ENCODE assay signal across 13 cellular contexts in the genomic region with DNA sequence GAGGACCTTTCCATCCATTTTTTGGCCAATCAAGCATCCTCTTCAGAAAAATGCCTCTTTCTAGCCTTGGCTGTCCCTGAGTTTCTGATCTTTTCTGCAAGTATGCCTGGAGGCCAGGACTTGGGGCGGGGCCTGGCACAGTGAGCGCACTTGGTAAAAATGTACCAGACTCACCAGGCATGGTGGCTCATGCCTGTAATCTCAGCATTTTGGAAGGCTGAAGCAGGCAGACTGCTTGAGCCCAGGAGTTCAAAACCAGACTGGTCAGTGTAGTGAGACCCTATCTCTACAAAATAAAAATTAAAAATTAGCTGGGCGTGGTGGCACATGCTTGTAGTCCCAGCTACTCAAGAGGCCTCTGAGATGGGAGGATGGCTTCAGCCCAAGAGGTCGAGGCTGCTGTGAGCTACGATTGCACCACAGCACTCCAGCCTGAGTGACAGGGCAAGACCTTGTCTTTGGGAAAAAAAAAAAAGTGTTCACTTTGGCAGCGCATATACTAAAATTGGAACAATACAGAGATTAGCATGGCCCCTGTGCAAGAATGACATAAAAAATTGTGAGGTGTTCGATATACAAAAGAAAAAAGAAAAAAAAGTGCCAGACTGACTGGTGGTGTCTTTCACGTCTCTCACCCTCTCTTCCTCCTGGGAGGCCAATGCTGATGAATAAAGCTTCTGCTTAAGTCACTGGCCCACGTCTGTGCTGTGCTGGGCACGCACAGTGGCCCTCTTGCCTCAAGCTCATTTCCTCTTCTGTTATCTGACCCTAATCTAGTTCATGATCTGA. TPM values are rescaled to one million over a fixed set of nuclear protein-coding genes. Genes with fewer than 3 reads are reported as not detected.
A peak's percentile ranks its signal among the peaks of the same experiment; 100 is the strongest.
DNase-seq lines count a peak whose midpoint lies in the region; ATAC-seq and TF ChIP-seq lines count a peak whose summit lies in the region.
"Had no signal": no experiment of that assay in that cellular context is flagged by ENCODE, and none has a peak within 500 bp of the region (broad histone marks: within the 10 kb centered on the region; RNA-seq: fewer than 3 reads in every experiment).

No MANE protein-coding gene starts in this region.

- H3K4me3 Mint-ChIP-seq in CD8-positive, alpha-beta T cell: no peak overlapping the region

- no peak overlapping the region for H3K9ac ChIP-seq in adipocyte (ENCODE audit: low read length)

- H3K36me3 ChIP-seq in CD8-positive, alpha-beta T cell (ENCODE audit: insufficient read depth, low read length): no peaks in the 10 kb centered on the region
- H3K36me3 ChIP-seq in adipocyte (ENCODE audit: control insufficient read depth, insufficient read depth, low read length, severe bottlenecking) (no peaks in the 10 kb centered on the region), prostate gland (no peaks in the 10 kb centered on the region), OCI-LY7 (ENCODE audit: insufficient read depth, low read length) (no peaks in the 10 kb centered on the region)
- H3K36me3 ChIP-seq: thoracic aorta had no signal

- intact Hi-C loops in CD8-positive, alpha-beta T cell (cut with DNase I, micrococcal nuclease): no loop called here
- intact Hi-C loops in prostate gland (cut with DNase I): no loop called here
- intact Hi-C loops in OCI-LY7 (cut with micrococcal nuclease; ENCODE audit: unreplicated experiment): no loop called here

- no peak overlapping the region for H2AFZ ChIP-seq in OCI-LY7 (ENCODE audit: low read length)

- no peaks in the 10 kb centered on the region for H4K20me1 ChIP-seq in OCI-LY7 (ENCODE audit: insufficient read depth, low read length)

- no peaks in the 10 kb centered on the region for H3K9me3 Mint-ChIP-seq in CD8-positive, alpha-beta T cell

- H3K4me1 ChIP-seq in CD8-positive, alpha-beta T cell (ENCODE audit: insufficient read depth, low read length): no peaks in the 10 kb centered on the region
- peaks cover 13% of the 10 kb centered on the region for H3K4me1 ChIP-seq in adipocyte (ENCODE audit: control insufficient read depth, insufficient read depth, low read length)
- no peaks in the 10 kb centered on the region for H3K4me1 ChIP-seq in prostate gland (replicated peaks)
- peaks cover 8% of the 10 kb centered on the region for H3K4me1 ChIP-seq in OCI-LY7 (ENCODE audit: insufficient read depth, low read length, poor library complexity, severe bottlenecking)

- H3K4me3 ChIP-seq in CD8-positive, alpha-beta T cell (ENCODE audit: low read depth, low read length): no peak overlapping the region
- H3K4me3 ChIP-seq in NB4 (ENCODE audit: low read depth, low read length): no peak overlapping the region
- no peak overlapping the region for H3K4me3 ChIP-seq in adipocyte (ENCODE audit: low read length)
- no peak overlapping the region for H3K4me3 ChIP-seq in prostate gland
- no peak overlapping the region for H3K4me3 ChIP-seq in OCI-LY7 (ENCODE audit: low read depth, low read length, poor library complexity, severe bottlenecking)
- H3K4me3 ChIP-seq: thoracic aorta had no signal

- peaks cover 15% of the 10 kb centered on the region for H3K27me3 Mint-ChIP-seq in CD8-positive, alpha-beta T cell (ENCODE audit: low read depth)

- no peak overlapping the region for H3K4me2 ChIP-seq in OCI-LY7 (ENCODE audit: low read length)

- H3K36me3 Mint-ChIP-seq in CD8-positive, alpha-beta T cell: no peaks in the 10 kb centered on the region

- TF ChIP-seq CTCF in CD8-positive, alpha-beta T cell (IDR thresholded peaks at IDR 0.05): no peak
- TF ChIP-seq CTCF in NB4 (IDR thresholded peaks at IDR 0.05; ENCODE audit: low read depth, low read length) (no peak), prostate gland (IDR thresholded peaks at IDR 0.05) (no peak), OCI-LY7 (conservative IDR thresholded peaks at IDR 0.05; ENCODE audit: low read length) (no peak)

- DNase-seq in CD8-positive, alpha-beta T cell: peak in 1 of 7 experiments; percentile 30
- DNase-seq in NB4 (ENCODE audit: low read depth): peak; percentile 95
- peak; percentile 46 for DNase-seq in adipocyte (ENCODE audit: low read depth)
- peak; percentile 37 for DNase-seq in mucosa of gallbladder (ENCODE audit: low spot score)
- no peak for DNase-seq in prostate gland (ENCODE audit: low spot score)
- DNase-seq in OCI-LY7 (ENCODE audit: low spot score): no peak
- DNase-seq: central memory CD4-positive, alpha-beta T cell; kidney glomerular epithelial cell; NCI-H187 treated with DMSO at 0.1 percent for 48 hours; stimulated activated CD4-positive, alpha-beta T cell treated with anti-CD3 and anti-CD28 coated beads, Interleukin-2, amount 100 ng/mL, for 48 hours had no signal

- ATAC-seq in CD8-positive, alpha-beta T cell: peak; percentile 78
- ATAC-seq in GM19397 (IDR thresholded peaks at IDR 0.05; ENCODE audit: unreplicated experiment) (no peak), GM18868 (IDR thresholded peaks at IDR 0.05; ENCODE audit: unreplicated experiment) (no peak)

- POLR2A ChIA-PET in CD8-positive, alpha-beta T cell (lab: Charles Lee): no interaction called here
- POLR2A ChIA-PET in OCI-LY7 (lab: Charles Lee): interaction anchor here (0.6 to 1.3 kb wide), 4 partner anchors 17 to 1547 kb away, joined by 3 to 4 read pairs (median 3); a partner anchor contains a TSS

- WGBS in prostate gland: 81% methylated on average over 10 of the region's 10 CpGs

- peaks cover 7% of the 10 kb centered on the region for H3K4me1 Mint-ChIP-seq in CD8-positive, alpha-beta T cell (ENCODE audit: low read depth)

- H3K27ac Mint-ChIP-seq in CD8-positive, alpha-beta T cell: peak overlapping the region; percentile 64

- TF ChIP-seq POLR2A in NB4 (IDR thresholded peaks at IDR 0.05; ENCODE audit: extremely low read depth, insufficient read length) (no peak), prostate gland (IDR thresholded peaks at IDR 0.05) (no peak)

- H3K27ac ChIP-seq in CD8-positive, alpha-beta T cell (ENCODE audit: low read depth, low read length): no peak overlapping the region
- H3K27ac ChIP-seq in prostate gland (no peak overlapping the region), OCI-LY7 (ENCODE audit: low read depth, low read length, poor library complexity, severe bottlenecking) (no peak overlapping the region)
- H3K27ac ChIP-seq: thoracic aorta had no signal

- H3K79me2 ChIP-seq in OCI-LY7 (ENCODE audit: insufficient read depth, low read depth, low read length): no peaks in the 10 kb centered on the region

- no TSS peak for BruUV-seq in OCI-LY7 (replicated peaks; lab: Mats Ljungman, UMichigan)

- no peaks in the 10 kb centered on the region for H3K27me3 ChIP-seq in CD8-positive, alpha-beta T cell (ENCODE audit: insufficient read depth, low read length)
- H3K27me3 ChIP-seq in adipocyte (replicated peaks; ENCODE audit: control insufficient read depth, insufficient read depth, low read length) (no peaks in the 10 kb centered on the region), prostate gland (replicated peaks; ENCODE audit: insufficient read depth) (no peaks in the 10 kb centered on the region)

- no peaks in the 10 kb centered on the region for H3K9me3 ChIP-seq in CD8-positive, alpha-beta T cell (ENCODE audit: low read length)
- H3K9me3 ChIP-seq in adipocyte (ENCODE audit: control insufficient read depth, low read length) (no peaks in the 10 kb centered on the region), prostate gland (no peaks in the 10 kb centered on the region), OCI-LY7 (ENCODE audit: low read length) (no peaks in the 10 kb centered on the region)
- H3K9me3 ChIP-seq: thoracic aorta had no signal

- no peaks in the 10 kb centered on the region for H3K9me2 ChIP-seq in OCI-LY7 (ENCODE audit: insufficient read depth, low read length)

- CTCF ChIA-PET in CD8-positive, alpha-beta T cell (lab: Charles Lee): no interaction called here
- CTCF ChIA-PET in OCI-LY7 (lab: Charles Lee; ENCODE audit: unreplicated experiment): no interaction called here

RNA-seq across cellular contexts. Expression of a gene that starts 18.1 kb away (rescaled TPM):
- 10 to 100 TPM; 30.7 to 32.9 TPM for total RNA-seq in CD8-positive, alpha-beta T cell
- total RNA-seq in mucosa of gallbladder (9.7 TPM), prostate gland (10 to 100 TPM; 13.5 to 26.4 TPM), OCI-LY7 (2022) (22.0 and 28.7 TPM in 2 replicates)
- total RNA-seq in OCI-LY7 (2014; rRNA removed; shearing (Covaris generic)): 13.9 and 30.3 TPM in 2 replicates

Comparison
In these comparisons a context has a peak if more than half of its experiments do, and no peak if none do; other contexts are left out.
1. DNase-seq: peak in NB4 (single experiment), adipocyte (single experiment) and mucosa of gallbladder (single experiment); none in prostate gland (single experiment) and OCI-LY7 (single experiment).